Comparison of ENCODE assay signal across 17 cellular contexts in the genomic region with DNA sequence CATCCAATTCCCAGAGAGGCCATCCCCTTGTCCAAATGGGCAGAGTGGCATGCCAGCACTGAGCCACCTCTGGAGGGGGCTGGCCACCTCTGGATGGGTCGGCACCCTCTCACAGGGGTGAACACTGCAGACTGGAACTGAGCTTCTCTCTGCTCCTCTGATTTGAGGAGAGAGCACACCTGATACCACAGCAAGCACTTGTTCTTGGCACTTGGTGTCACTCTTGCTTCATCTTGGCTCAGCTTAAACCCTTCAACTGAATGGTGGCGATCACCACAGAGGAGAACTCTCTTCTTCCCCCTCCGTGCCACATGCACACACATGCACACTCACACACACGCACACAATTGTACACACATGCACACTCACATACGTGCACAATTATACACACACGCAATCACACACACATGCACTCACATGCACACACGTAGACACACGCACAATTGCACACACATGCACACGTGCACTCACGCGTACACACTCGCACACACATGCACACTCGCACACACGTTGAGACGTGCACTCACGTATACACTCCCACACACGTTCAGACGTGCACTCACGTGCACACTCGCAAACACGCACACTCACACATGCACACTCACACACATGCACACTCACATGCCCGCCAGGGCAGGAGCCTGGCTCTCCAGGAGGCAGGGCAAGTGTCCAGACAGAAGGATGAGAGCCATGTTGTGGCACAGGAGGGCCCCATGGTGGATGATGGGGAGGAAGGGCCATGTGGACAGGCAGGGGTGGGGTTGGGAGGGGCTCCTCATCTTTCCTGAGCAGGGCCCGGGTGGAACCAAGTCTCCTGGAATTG. TPM values are rescaled to one million over a fixed set of nuclear protein-coding genes. Genes with fewer than 3 reads are reported as not detected.
DNase-seq lines count a peak whose midpoint lies in the region; ATAC-seq, FAIRE-seq and TF ChIP-seq lines count a peak whose summit lies in the region.
"Had no signal": no experiment of that assay in that cellular context is flagged by ENCODE, and none has a peak within 500 bp of the region (broad histone marks: within the 10 kb centered on the region; RNA-seq: fewer than 3 reads in every experiment).

No MANE protein-coding gene starts in this region.

- POLR2A ChIA-PET in A673 (lab: Charles Lee; ENCODE audit: low non-redundant PET) = no interaction called here
- POLR2A ChIA-PET in activated CD4-positive, alpha-beta memory T cell treated with anti-CD3 and anti-CD28 coated beads for 36 hours (lab: Charles Lee) = no interaction called here

- no peak overlapping the region for H3K9ac ChIP-seq in GM23248
- H3K9ac ChIP-seq: parathyroid adenoma had no signal

- H3K9me2 ChIP-seq in GM23248 (ENCODE audit: insufficient read depth) = no peaks in the 10 kb centered on the region

- peak; percentile 79 for FAIRE-seq in GM12891 (lab: Jason Lieb, UNC)
- FAIRE-seq: endothelial cell of umbilical vein had no signal

- H4K20me1 ChIP-seq in GM23248 (ENCODE audit: insufficient read depth) = no peaks in the 10 kb centered on the region

- TF ChIP-seq POLR2A in GM12891 (IDR thresholded peaks at IDR 0.05; ENCODE audit: low read depth, low read length) = no peak

- H3K4me1 ChIP-seq in A673 (ENCODE audit: insufficient read depth, low read length, poor library complexity, severe bottlenecking) (no peaks in the 10 kb centered on the region), RWPE2 (ENCODE audit: insufficient read depth, poor library complexity, severe bottlenecking) (no peaks in the 10 kb centered on the region), GM23248 (ENCODE audit: insufficient read depth) (no peaks in the 10 kb centered on the region)
- H3K4me1 ChIP-seq: parathyroid adenoma had no signal

- no peaks in the 10 kb centered on the region for H3K9me3 Mint-ChIP-seq in activated CD4-positive, alpha-beta memory T cell treated with anti-CD3 and anti-CD28 coated beads for 36 hours
- H3K9me3 Mint-ChIP-seq: activated T-cell treated with anti-CD3 and anti-CD28 coated beads, Interleukin-2, amount 50 U/mL, for 72 hours; stimulated activated naive CD8-positive, alpha-beta T cell treated with anti-CD3 and anti-CD28 coated beads, Interleukin-15, Interleukin-2, amounts not matched to agents 100 ng/mL and 50 ng/mL, for 24 hours had no signal

- no peak overlapping the region for H3K27ac ChIP-seq in A673 (ENCODE audit: low read depth, low read length, poor library complexity, severe bottlenecking)
- H3K27ac ChIP-seq in RWPE2 (ENCODE audit: poor library complexity, severe bottlenecking) = no peak overlapping the region
- no peak overlapping the region for H3K27ac ChIP-seq in GM23248
- H3K27ac ChIP-seq: parathyroid adenoma, VCaP had no signal

- H3K27ac Mint-ChIP-seq in activated CD4-positive, alpha-beta memory T cell treated with anti-CD3 and anti-CD28 coated beads for 36 hours = no peak overlapping the region
- H3K27ac Mint-ChIP-seq: activated T-cell treated with anti-CD3 and anti-CD28 coated beads, Interleukin-2, amount 50 U/mL, for 72 hours; stimulated activated naive CD8-positive, alpha-beta T cell treated with anti-CD3 and anti-CD28 coated beads, Interleukin-15, Interleukin-2, amounts not matched to agents 100 ng/mL and 50 ng/mL, for 24 hours had no signal

- peaks cover 3% of the 10 kb centered on the region for H3K27me3 Mint-ChIP-seq in activated CD4-positive, alpha-beta memory T cell treated with anti-CD3 and anti-CD28 coated beads for 36 hours

- H3K9me3 ChIP-seq in A673 (ENCODE audit: low read depth, low read length, poor library complexity, severe bottlenecking) (no peaks in the 10 kb centered on the region), RWPE2 (ENCODE audit: severe bottlenecking) (no peaks in the 10 kb centered on the region), GM23248 (ENCODE audit: low read depth) (no peaks in the 10 kb centered on the region)

- peak; percentile 31; the same call in 1 of the 3 replicates for ATAC-seq in RWPE2 (ENCODE audit: low read depth)
- peak; percentile 77 for ATAC-seq in left lobe of liver

- H3K36me3 ChIP-seq in A673 (ENCODE audit: insufficient read depth, low read length, poor library complexity, severe bottlenecking) = no peaks in the 10 kb centered on the region
- no peaks in the 10 kb centered on the region for H3K36me3 ChIP-seq in RWPE2 (ENCODE audit: low read depth)
- H3K36me3 ChIP-seq in GM23248 (ENCODE audit: low read depth) = no peaks in the 10 kb centered on the region

- BruUV-seq in A673 (replicated peaks; lab: Mats Ljungman, UMichigan) = no TSS peak

- in situ Hi-C loops in GM23248 (cut with MboI) = no loop called here

- no peak overlapping the region for H3K4me3 Mint-ChIP-seq in activated CD4-positive, alpha-beta memory T cell treated with anti-CD3 and anti-CD28 coated beads for 36 hours
- H3K4me3 Mint-ChIP-seq: activated T-cell treated with anti-CD3 and anti-CD28 coated beads, Interleukin-2, amount 50 U/mL, for 72 hours; stimulated activated naive CD8-positive, alpha-beta T cell treated with anti-CD3 and anti-CD28 coated beads, Interleukin-15, Interleukin-2, amounts not matched to agents 100 ng/mL and 50 ng/mL, for 24 hours had no signal

- no peaks in the 10 kb centered on the region for H3K36me3 Mint-ChIP-seq in activated CD4-positive, alpha-beta memory T cell treated with anti-CD3 and anti-CD28 coated beads for 36 hours

- H3K79me2 ChIP-seq in GM23248 (ENCODE audit: insufficient read depth) = no peaks in the 10 kb centered on the region
- H3K79me2 ChIP-seq: parathyroid adenoma had no signal

- 0 out of 2 replicates have a peak, but pooled peaks have one; percentile 15 for TF ChIP-seq CTCF in A673 (conservative IDR thresholded peaks at IDR 0.05; ENCODE audit: low read depth, low read length)
- TF ChIP-seq CTCF in RWPE2 (IDR thresholded peaks at IDR 0.05; ENCODE audit: poor library complexity, severe bottlenecking) = no peak
- no peak for TF ChIP-seq CTCF in GM20000 (IDR thresholded peaks at IDR 0.05; ENCODE audit: extremely low read depth, missing control alignments)

- H3K4me2 ChIP-seq in GM23248 (ENCODE audit: unreplicated experiment) = no peak overlapping the region

- H3K4me3 ChIP-seq in A673 (ENCODE audit: low read depth, low read length, poor library complexity, severe bottlenecking) = no peak overlapping the region
- no peak overlapping the region for H3K4me3 ChIP-seq in RWPE2 (ENCODE audit: severe bottlenecking)
- H3K4me3 ChIP-seq in GM23248 = no peak overlapping the region
- H3K4me3 ChIP-seq: lung had no signal

- H3F3A ChIP-seq in GM23248 (ENCODE audit: insufficient read depth) = no peaks in the 10 kb centered on the region

- DNase-seq in A673 (ENCODE audit: low spot score) (no peak), GM12891 (ENCODE audit: insufficient read length, low spot score) (no peak), RWPE2 (ENCODE audit: low spot score) (no peak), left lobe of liver (ENCODE audit: low spot score) (no peak), GM23248 (no peak), NCI-H1417 treated with DMSO at 0.1 percent for 48 hours (lab: John Stamatoyannopoulos, UW) (no peak), GM20000 (ENCODE audit: low spot score) (no peak)
- DNase-seq in activated CD4-positive, alpha-beta memory T cell treated with anti-CD3 and anti-CD28 coated beads for 36 hours = no peak
- DNase-seq: activated T-cell treated with anti-CD3 and anti-CD28 coated beads, Interleukin-2, amount 50 U/mL, for 72 hours; NCI-H2107; Right ventricle myocardium superior had no signal

- WGBS in GM23248 (ENCODE audit: low coverage in 1 of 2, low lambda C conversion rate in 2 of 2, missing lambda C conversion rate in 2 of 2), 2 experiments = 77 to 80% methylated on average over 23 of the region's 23 CpGs

- H3K27me3 ChIP-seq in A673 (replicated peaks; ENCODE audit: insufficient read depth, low read depth, low read length, poor library complexity) (no peaks in the 10 kb centered on the region), RWPE2 (ENCODE audit: insufficient read depth, poor library complexity, severe bottlenecking) (peaks cover 8% of the 10 kb centered on the region), GM23248 (replicated peaks; ENCODE audit: insufficient read depth) (0 out of 2 replicates have a peak, but pooled peaks cover 4% of the 10 kb centered on the region)

- CTCF ChIA-PET in A673 (lab: Charles Lee) = no interaction called here
- CTCF ChIA-PET in activated CD4-positive, alpha-beta memory T cell treated with anti-CD3 and anti-CD28 coated beads for 36 hours (lab: Charles Lee) = interaction anchor here (0.7 to 4.0 kb wide), 4 partner anchors 8 to 1743 kb away, joined by 3 to 19 read pairs (median 8); no protein-coding TSS in a partner anchor

- H3K4me1 Mint-ChIP-seq in activated CD4-positive, alpha-beta memory T cell treated with anti-CD3 and anti-CD28 coated beads for 36 hours (ENCODE audit: low read depth) = no peaks in the 10 kb centered on the region

- H2AFZ ChIP-seq in GM23248 = no peak overlapping the region
- H2AFZ ChIP-seq: parathyroid adenoma had no signal

- intact Hi-C loops in A673 (cut with micrococcal nuclease; ENCODE audit: unreplicated experiment) = no loop called here
- intact Hi-C loops in activated CD4-positive, alpha-beta memory T cell treated with anti-CD3 and anti-CD28 coated beads for 36 hours (cut with micrococcal nuclease) = no loop called here

RNA-seq across cellular contexts. Expression of a gene that starts 23.4 kb away (rescaled TPM):
- not detected in 2 replicates for total RNA-seq in A673 (2021)
- polyA plus RNA-seq in GM12891 (2012; ENCODE audit: low read depth, missing spikeins) = 0.09 TPM
- 0.23 TPM for total RNA-seq in left lobe of liver
- not detected in 2 replicates for total RNA-seq in GM23248 (2014; rRNA removed; shearing (Covaris generic))
- polyA plus RNA-seq in GM23248 (2016; fragmentation: Nextera tagmentation; extraction: Ambion mirVana) = not detected in 2 replicates
- not detected for total RNA-seq in activated CD4-positive, alpha-beta memory T cell treated with anti-CD3 and anti-CD28 coated beads for 36 hours
- total RNA-seq: endothelial cell of umbilical vein, H4, Right ventricle myocardium superior had no signal
- polyA plus RNA-seq: endothelial cell of umbilical vein had no signal

RNA-seq across cellular contexts. Expression of a gene that starts 23.5 kb away (rescaled TPM):
- total RNA-seq in A673 (2021) = 2.0 and 2.1 TPM in 2 replicates
- polyA plus RNA-seq in GM12891 (2012; ENCODE audit: low read depth, missing spikeins) = 1.4 TPM
- not detected for total RNA-seq in left lobe of liver
- not detected in 2 replicates for total RNA-seq in GM23248 (2014; rRNA removed; shearing (Covaris generic))
- polyA plus RNA-seq in GM23248 (2016; fragmentation: Nextera tagmentation; extraction: Ambion mirVana) = 0.51 and 0.98 TPM in 2 replicates
- total RNA-seq in activated CD4-positive, alpha-beta memory T cell treated with anti-CD3 and anti-CD28 coated beads for 36 hours = 1 to 10 TPM; 2.0 to 2.7 TPM
- total RNA-seq: endothelial cell of umbilical vein, H4, Right ventricle myocardium superior had no signal

RNA-seq across cellular contexts. Expression of a gene that starts 29.5 kb away (rescaled TPM):
- 22.5 and 22.8 TPM in 2 replicates for total RNA-seq in A673 (2021)
- polyA plus RNA-seq in GM12891 (2012; ENCODE audit: low read depth, missing spikeins) = 4.8 TPM
- total RNA-seq in left lobe of liver = 13.4 TPM
- total RNA-seq in GM23248 (2014; rRNA removed; shearing (Covaris generic)) = 14.8 and 16.4 TPM in 2 replicates
- polyA plus RNA-seq in GM23248 (2016; fragmentation: Nextera tagmentation; extraction: Ambion mirVana) = 4.4 and 4.9 TPM in 2 replicates
- 10 to 100 TPM; 13.6 to 14.5 TPM for total RNA-seq in activated CD4-positive, alpha-beta memory T cell treated with anti-CD3 and anti-CD28 coated beads for 36 hours

RNA-seq across cellular contexts. Expression of a gene that starts 47.7 kb away (rescaled TPM):
- total RNA-seq in A673 (2021) (1,449 and 1,649 TPM in 2 replicates), left lobe of liver (240 TPM)
- polyA plus RNA-seq in GM12891 (2012; ENCODE audit: low read depth, missing spikeins) = 899 TPM
- 1,045 and 1,312 TPM in 2 replicates for total RNA-seq in GM23248 (2014; rRNA removed; shearing (Covaris generic))
- polyA plus RNA-seq in GM23248 (2016; fragmentation: Nextera tagmentation; extraction: Ambion mirVana) = 2,650 and 2,758 TPM in 2 replicates
- 1,000 to 10,000 TPM; 1,166 to 1,191 TPM for total RNA-seq in activated CD4-positive, alpha-beta memory T cell treated with anti-CD3 and anti-CD28 coated beads for 36 hours

RNA-seq across cellular contexts. Expression of a gene that starts 50.0 kb away (rescaled TPM):
- total RNA-seq in A673 (2021) (64.6 and 77.4 TPM in 2 replicates), left lobe of liver (14.3 TPM)
- 49.9 TPM for polyA plus RNA-seq in GM12891 (2012; ENCODE audit: low read depth, missing spikeins)
- total RNA-seq in GM23248 (2014; rRNA removed; shearing (Covaris generic)) = 49.6 and 56.0 TPM in 2 replicates
- 39.4 and 42.0 TPM in 2 replicates for polyA plus RNA-seq in GM23248 (2016; fragmentation: Nextera tagmentation; extraction: Ambion mirVana)
- 10 to 100 TPM; 69.8 to 71.7 TPM for total RNA-seq in activated CD4-positive, alpha-beta memory T cell treated with anti-CD3 and anti-CD28 coated beads for 36 hours
